ENCODE assay signal across 9 cellular contexts in the genomic region with DNA sequence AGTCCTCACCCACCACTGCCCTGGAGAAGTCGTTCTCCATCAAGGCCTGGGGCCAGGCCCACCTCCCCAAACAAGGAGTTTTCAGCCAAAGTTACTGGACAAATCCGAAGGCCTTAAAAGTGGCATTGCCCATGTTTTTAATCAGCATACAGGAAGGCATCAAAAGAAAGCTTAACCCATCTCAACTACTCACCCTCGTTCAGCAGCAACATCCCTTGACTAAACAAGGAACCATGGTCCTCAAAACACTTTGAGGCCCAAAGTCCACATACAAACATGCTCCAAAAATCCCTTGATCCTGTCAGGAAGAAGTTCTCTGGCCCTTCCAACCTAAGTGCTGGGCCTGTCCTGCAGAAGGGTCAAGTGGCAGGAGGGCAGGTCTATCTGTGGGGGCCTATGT. TPM values are rescaled to one million over a fixed set of nuclear protein-coding genes. Genes with fewer than 3 reads are reported as not detected.
DNase-seq lines count a peak whose midpoint lies in the region; ATAC-seq, FAIRE-seq and TF ChIP-seq lines count a peak whose summit lies in the region.
"Had no signal": no experiment of that assay in that cellular context is flagged by ENCODE, and none has a peak within 500 bp of the region (broad histone marks: within the 10 kb centered on the region; RNA-seq: fewer than 3 reads in every experiment).

No MANE protein-coding gene starts in this region.

- POLR2A ChIA-PET in H1 (lab: Charles Lee; ENCODE audit: partially characterized antibody), result interaction anchor here (0.7 to 6.1 kb wide), 7 partner anchors 8 to 76 kb away, joined by 3 to 86 read pairs (median 4); no protein-coding TSS in a partner anchor

- ATAC-seq in HG03108 (IDR thresholded peaks at IDR 0.05; ENCODE audit: unreplicated experiment), result no peak

- H3K4ac ChIP-seq in H1 (replicated peaks; ENCODE audit: insufficient read length, low read depth, low read length), result no peak overlapping the region

- H2BK12ac ChIP-seq in H1 (ENCODE audit: low read depth, low read length), result 0 out of 2 replicates have a peak overlapping the region, but pooled peaks have one; percentile 32

- H3K4me1 Mint-ChIP-seq in neural progenitor cell, result peaks cover 57% of the 10 kb centered on the region

- peak overlapping the region in 9 of 11 experiments; percentile 84 to 96 (median 91); a peak in 9 of 22 replicates for H3K27ac ChIP-seq in BLaER1 treated with 17β-estradiol and CSF1 and Interleukin-3, amounts not matched to agents 10 nM and 100 nM
- H3K27ac ChIP-seq in MM.1S (ENCODE audit: low read length) (no peak overlapping the region), H1 (ENCODE audit: low read depth, low read length) (no peak overlapping the region), neural progenitor cell (no peak overlapping the region)

- H3K27ac Mint-ChIP-seq in neural progenitor cell, result peak overlapping the region; percentile 54

- H3K36me3 Mint-ChIP-seq in neural progenitor cell, result peaks cover 7% of the 10 kb centered on the region

- CTCF ChIA-PET in H1 (lab: Charles Lee; ENCODE audit: partially characterized antibody), result interaction anchor here (0.7 to 8.6 kb wide), 3 partner anchors 15 to 78 kb away, joined by 3 to 53 read pairs (median 3); no protein-coding TSS in a partner anchor

- H3K9ac ChIP-seq in BLaER1 treated with 17β-estradiol and CSF1 and Interleukin-3, amounts not matched to agents 10 nM and 100 nM, result peak overlapping the region; percentile 90 to 99 (median 95)
- H3K9ac ChIP-seq in MM.1S (ENCODE audit: low read length) (peak overlapping the region; percentile 90; the same call in 1 of the 2 replicates), H1 (replicated peaks in 1 of 4; ENCODE audit: extremely low read depth in 1 of 4, low read depth in 3 of 4, low read length in 3 of 4) (no peak overlapping the region; a peak in 1 of 7 replicates), neural progenitor cell (peak overlapping the region; percentile 74)

- H2BK120ac ChIP-seq in H1 (replicated peaks; ENCODE audit: low read depth, low read length), result no peak overlapping the region

- no peak for TF ChIP-seq POLR2A in H1 (IDR thresholded peaks at IDR 0.05; ENCODE audit: control extremely low read depth in 1 of 2, low read depth in 2 of 2, low read length in 2 of 2)

- no peak overlapping the region for H3K56ac ChIP-seq in H1 (replicated peaks; ENCODE audit: insufficient read length, low read depth, low read length)

- H3K79me2 ChIP-seq in MM.1S (ENCODE audit: low read length), result peaks cover 71% of the 10 kb centered on the region
- H3K79me2 ChIP-seq in H1 (ENCODE audit: control insufficient read depth in 1 of 2, insufficient read depth in 2 of 2, low read length in 2 of 2), result peaks cover 39 to 70% of the 10 kb centered on the region in 2 experiments
- peaks cover 70% of the 10 kb centered on the region for H3K79me2 ChIP-seq in neural progenitor cell (ENCODE audit: low read depth)

- H2BK15ac ChIP-seq in H1 (ENCODE audit: low read length), result peak overlapping the region; percentile 76; the same call in 1 of the 2 replicates

- H2AFZ ChIP-seq in MM.1S (ENCODE audit: low read length) (no peak overlapping the region), H1 (ENCODE audit: low read length) (no peak overlapping the region), neural progenitor cell (replicated peaks) (no peak overlapping the region)

- FAIRE-seq in H1 (lab: Jason Lieb, UNC), result no peak
- FAIRE-seq: HTR-8/SVneo had no signal

- H4K8ac ChIP-seq in H1 (ENCODE audit: extremely low read depth, insufficient read depth, low read length), result no peak overlapping the region

- TF ChIP-seq CTCF in MM.1S (IDR thresholded peaks at IDR 0.05; ENCODE audit: low read length), result no peak
- no peak for TF ChIP-seq CTCF in H1 (IDR thresholded peaks at IDR 0.05; ENCODE audit: control extremely low read depth in 1 of 3, insufficient read depth in 1 of 3, low read depth in 1 of 3, low read length in 3 of 3)
- TF ChIP-seq CTCF in neural progenitor cell (IDR thresholded peaks at IDR 0.05), result no peak
- no peak for TF ChIP-seq CTCF in GM20000 (IDR thresholded peaks at IDR 0.05; ENCODE audit: extremely low read depth, missing control alignments)

- H3K79me1 ChIP-seq in H1 (ENCODE audit: low read depth, low read length), result peaks cover 25% of the 10 kb centered on the region

- peak overlapping the region; percentile 98; the same call in 1 of the 2 replicates for H2BK5ac ChIP-seq in H1 (ENCODE audit: low read depth, low read length)

- WGBS in H1 (ENCODE audit: extremely low coverage in 1 of 2, insufficient coverage in 1 of 2, insufficient read length in 1 of 2, insufficient replicate concordance in 2 of 2, low coverage in 1 of 2, low lambda C conversion rate in 2 of 2, missing lambda C conversion rate in 1 of 2), 2 experiments, result 85% methylated on average over 3 of the region's 3 CpGs; no CpG with 5 or more reads in 1 of the 2 experiments

- TF ChIP-seq RAD21 in H1 (IDR thresholded peaks at IDR 0.05 in 1 of 2, conservative IDR thresholded peaks at IDR 0.05 in 1 of 2; ENCODE audit: low read depth in 2 of 2, low read length in 2 of 2), result no peak

- no peak overlapping the region for H2BK20ac ChIP-seq in H1 (ENCODE audit: low read length)

- H3K27me3 Mint-ChIP-seq in neural progenitor cell (ENCODE audit: insufficient read depth, low read depth), result peaks cover 4% of the 10 kb centered on the region

- no peak overlapping the region for H3K23ac ChIP-seq in H1 (ENCODE audit: insufficient read length)

- no peak overlapping the region for H3K14ac ChIP-seq in H1 (ENCODE audit: insufficient read length)

- H3K4me2 ChIP-seq in BLaER1 treated with 17β-estradiol and CSF1 and Interleukin-3, amounts not matched to agents 10 nM and 100 nM, result peak overlapping the region; percentile 98 to 100 (median 99)
- peak overlapping the region; percentile 97 for H3K4me2 ChIP-seq in MM.1S (ENCODE audit: low read depth, low read length)
- peak overlapping the region; percentile 78 to 82 for H3K4me2 ChIP-seq in H1 (ENCODE audit: insufficient read depth in 1 of 2, low read depth in 2 of 2, low read length in 2 of 2)
- peak overlapping the region; percentile 99 for H3K4me2 ChIP-seq in neural progenitor cell

- no peak for DNase-seq in MM.1S
- no peak for DNase-seq in H1 (ENCODE audit: low read depth in 1 of 2, low spot score in 2 of 2)
- DNase-seq in neural progenitor cell (ENCODE audit: low spot score), result no peak
- DNase-seq in mesenteric fat pad (ENCODE audit: low spot score), result no peak
- DNase-seq in GM20000 (ENCODE audit: low spot score), result no peak
- DNase-seq in stimulated activated CD8-positive, alpha-beta memory T cell treated with anti-CD3 and anti-CD28 coated beads, Interleukin-4, amount 100 ng/mL, for 48 hours, result no peak

- no peaks in the 10 kb centered on the region for H3K27me3 ChIP-seq in BLaER1 treated with 17β-estradiol and CSF1 and Interleukin-3, amounts not matched to agents 10 nM and 100 nM
- no peaks in the 10 kb centered on the region for H3K27me3 ChIP-seq in MM.1S (replicated peaks; ENCODE audit: insufficient read depth, low read length)
- H3K27me3 ChIP-seq in H1 (replicated peaks in 1 of 4; ENCODE audit: control insufficient read depth in 3 of 4, extremely low read depth in 1 of 4, insufficient read depth in 3 of 4, low read length in 3 of 4), result no peaks in the 10 kb centered on the region
- H3K27me3 ChIP-seq in neural progenitor cell, result no peaks in the 10 kb centered on the region

- peaks cover 75 to 86% (median 81%) of the 10 kb centered on the region in 10 experiments for H3K4me1 ChIP-seq in BLaER1 treated with 17β-estradiol and CSF1 and Interleukin-3, amounts not matched to agents 10 nM and 100 nM
- peaks cover 21% of the 10 kb centered on the region for H3K4me1 ChIP-seq in MM.1S (ENCODE audit: low read length)
- H3K4me1 ChIP-seq in H1 (replicated peaks in 1 of 4; ENCODE audit: control insufficient read depth in 3 of 4, insufficient read depth in 4 of 4, low read length in 3 of 4), result peaks cover 30 to 57% (median 40%) of the 10 kb centered on the region in 4 experiments
- peaks cover 40% of the 10 kb centered on the region for H3K4me1 ChIP-seq in neural progenitor cell

- H2AK5ac ChIP-seq in H1 (ENCODE audit: low read depth, low read length), result peak overlapping the region; percentile 70; the same call in 1 of the 2 replicates

- H4K20me1 ChIP-seq in BLaER1 treated with 17β-estradiol and CSF1 and Interleukin-3, amounts not matched to agents 10 nM and 100 nM, result peaks cover 59 to 64% (median 63%) of the 10 kb centered on the region in 11 experiments
- H4K20me1 ChIP-seq in MM.1S (ENCODE audit: insufficient read depth, low read length), result peaks cover 19% of the 10 kb centered on the region
- peaks cover 35 to 43% of the 10 kb centered on the region in 2 experiments for H4K20me1 ChIP-seq in H1 (replicated peaks in 1 of 2; ENCODE audit: control insufficient read depth in 1 of 2, insufficient read depth in 2 of 2, low read length in 2 of 2)
- H4K20me1 ChIP-seq in neural progenitor cell (ENCODE audit: low read depth), result peaks cover 63% of the 10 kb centered on the region

- no peaks in the 10 kb centered on the region for H3K9me2 ChIP-seq in MM.1S (replicated peaks; ENCODE audit: insufficient read depth, low read length)

- no peaks in the 10 kb centered on the region for H3K9me3 Mint-ChIP-seq in neural progenitor cell

- peaks cover 11 to 56% (median 45%) of the 10 kb centered on the region in 11 experiments; a peak in 19 of 22 replicates for H3K36me3 ChIP-seq in BLaER1 treated with 17β-estradiol and CSF1 and Interleukin-3, amounts not matched to agents 10 nM and 100 nM
- H3K36me3 ChIP-seq in MM.1S (replicated peaks; ENCODE audit: insufficient read depth, low read length) (no peaks in the 10 kb centered on the region), H1 (ENCODE audit: control insufficient read depth in 2 of 4, insufficient read depth in 4 of 4, low read length in 3 of 4) (peaks cover 0 to 9% (median 0%) of the 10 kb centered on the region in 4 experiments; a peak in 1 of 8 replicates), neural progenitor cell (no peaks in the 10 kb centered on the region)

- H4K91ac ChIP-seq in H1 (replicated peaks; ENCODE audit: insufficient read length, low read length), result no peak overlapping the region

- peaks cover 13% of the 10 kb centered on the region; the same call in 1 of the 2 replicates for H3F3A ChIP-seq in MM.1S (ENCODE audit: insufficient read depth, low read length)
- H3F3A ChIP-seq in neural progenitor cell (ENCODE audit: low read depth), result peaks cover 15% of the 10 kb centered on the region

- no peaks in the 10 kb centered on the region for H3K9me3 ChIP-seq in BLaER1 treated with 17β-estradiol and CSF1 and Interleukin-3, amounts not matched to agents 10 nM and 100 nM (replicated peaks in 1 of 11)
- H3K9me3 ChIP-seq in MM.1S (replicated peaks; ENCODE audit: insufficient read depth, low read length), result no peaks in the 10 kb centered on the region
- no peaks in the 10 kb centered on the region for H3K9me3 ChIP-seq in H1 (ENCODE audit: insufficient read depth in 2 of 2, low read depth in 1 of 2, low read length in 1 of 2)
- H3K9me3 ChIP-seq in neural progenitor cell (ENCODE audit: low read depth), result no peaks in the 10 kb centered on the region

- H3K4me3 ChIP-seq in BLaER1 treated with 17β-estradiol and CSF1 and Interleukin-3, amounts not matched to agents 10 nM and 100 nM, result peak overlapping the region; percentile 78 to 99 (median 93)
- H3K4me3 ChIP-seq in MM.1S (ENCODE audit: low read length), result peak overlapping the region; percentile 99
- peak overlapping the region; percentile 83 to 99 (median 94) for H3K4me3 ChIP-seq in H1 (ENCODE audit: extremely low read depth in 1 of 4, insufficient read depth in 2 of 4, low read depth in 3 of 4, low read length in 4 of 4)
- peak overlapping the region; percentile 90 for H3K4me3 ChIP-seq in neural progenitor cell

- H3K18ac ChIP-seq in H1 (ENCODE audit: extremely low read depth, low read length), result no peak overlapping the region

- no peak for TF ChIP-seq EP300 in H1 (IDR thresholded peaks at IDR 0.05; ENCODE audit: borderline replicate concordance in 1 of 2, low read depth in 2 of 2, low read length in 2 of 2)

- H3K4me3 Mint-ChIP-seq in neural progenitor cell, result peak overlapping the region; percentile 97

- H4K5ac ChIP-seq in H1 (ENCODE audit: insufficient read length, low read depth, low read length), result no peak overlapping the region

- peaks cover 17% of the 10 kb centered on the region for H3K23me2 ChIP-seq in H1 (ENCODE audit: low read depth, low read length)

RNA-seq across cellular contexts. Expression of a gene that starts 1.6 kb away (rescaled TPM):
- 371 TPM in 2 replicates for total RNA-seq in H1 (2021; fragmentation: NEBNext Ultra II Directional; extraction: Animal tissue kit (Norgen Biotek cat#: 25700))
- 162 and 169 TPM in 2 replicates for polyA plus RNA-seq in H1 (2011; rRNA removed)
- polyA plus RNA-seq in H1 (2011; cell fraction: cytosol; rRNA removed), result 237 TPM
- 112 TPM for polyA plus RNA-seq in H1 (2011; cell fraction: nucleus; rRNA removed)
- polyA plus RNA-seq in H1 (2012, experiment 1 of 2), result 353 to 393 TPM (median 375 TPM) in 4 replicates
- 493 TPM for polyA plus RNA-seq in H1 (2012, experiment 2 of 2)
- polyA plus RNA-seq in H1 (2013, experiment 1 of 2), result 265 TPM
- polyA plus RNA-seq in H1 (2013, experiment 2 of 2), result 269 TPM
- 118 and 122 TPM in 2 replicates for polyA minus RNA-seq in H1 (2011; rRNA and poly(A)+ RNA removed)
- 88.9 TPM for polyA minus RNA-seq in H1 (2011; cell fraction: cytosol; rRNA and poly(A)+ RNA removed)
- polyA minus RNA-seq in H1 (2011; cell fraction: nucleus; rRNA and poly(A)+ RNA removed), result 42.8 TPM
- total RNA-seq in neural progenitor cell (ENCODE audit: low replicate concordance) (134 and 198 TPM in 2 replicates), mesenteric fat pad (260 TPM)

Comparison
In these comparisons a context has a peak if more than half of its experiments do, and no peak if none do; other contexts are left out.
1. H3K27ac ChIP-seq: peak in BLaER1 treated with 17β-estradiol and CSF1 and Interleukin-3, amounts not matched to agents 10 nM and 100 nM (9 of 11); none in MM.1S (single experiment), H1 (single experiment) and neural progenitor cell (single experiment).
2. H3K9ac ChIP-seq: peak in BLaER1 treated with 17β-estradiol and CSF1 and Interleukin-3, amounts not matched to agents 10 nM and 100 nM (11 of 11), MM.1S (single experiment) and neural progenitor cell (single experiment); none in H1 (0 of 4).
3. Peak in every context shown above with its lines, with median percentiles within 50 percentile points of each other: H3K4me2 ChIP-seq and H3K4me3 ChIP-seq.